ENCODE assay signal across 10 cellular contexts in genomic region chr1:39508857-39509305, GRCh38. TPM values are rescaled to one million over a fixed set of nuclear protein-coding genes. Genes with fewer than 3 reads are reported as not detected.
DNase-seq lines count a peak whose midpoint lies in the region; ATAC-seq and TF ChIP-seq lines count a peak whose summit lies in the region.
"Had no signal": no experiment of that assay in that cellular context is flagged by ENCODE, and none has a peak within 500 bp of the region (broad histone marks: within the 10 kb centered on the region; RNA-seq: fewer than 3 reads in every experiment).

No MANE protein-coding gene starts in this region.

- no peaks in the 10 kb centered on the region for H3K36me3 ChIP-seq in upper lobe of right lung

- TF ChIP-seq CTCF in upper lobe of right lung (IDR thresholded peaks at IDR 0.05) = no peak

- no peaks in the 10 kb centered on the region for H3K36me3 Mint-ChIP-seq in activated naive CD4-positive, alpha-beta T cell treated with anti-CD3 and anti-CD28 coated beads, Interleukin-2, amount 50 U/mL, for 72 hours
- H3K36me3 Mint-ChIP-seq in effector memory CD8-positive, alpha-beta T cell (ENCODE audit: insufficient read depth) = no peaks in the 10 kb centered on the region
- no peaks in the 10 kb centered on the region for H3K36me3 Mint-ChIP-seq in activated naive CD4-positive, alpha-beta T cell treated with anti-CD3 and anti-CD28 coated beads for 36 hours (ENCODE audit: low read depth)

- H3K27me3 ChIP-seq in upper lobe of right lung = no peaks in the 10 kb centered on the region

- peaks cover 8 to 14% of the 10 kb centered on the region in 2 donors for H3K4me1 Mint-ChIP-seq in effector memory CD8-positive, alpha-beta T cell (ENCODE audit: low read depth in 2 of 2)
- H3K4me1 Mint-ChIP-seq in activated naive CD4-positive, alpha-beta T cell treated with anti-CD3 and anti-CD28 coated beads for 36 hours (ENCODE audit: low read depth) = peaks cover 4% of the 10 kb centered on the region

- H3K9me3 ChIP-seq in upper lobe of right lung = no peaks in the 10 kb centered on the region

- no peaks in the 10 kb centered on the region for H3K9me3 Mint-ChIP-seq in activated naive CD4-positive, alpha-beta T cell treated with anti-CD3 and anti-CD28 coated beads, Interleukin-2, amount 50 U/mL, for 72 hours
- no peaks in the 10 kb centered on the region for H3K9me3 Mint-ChIP-seq in effector memory CD8-positive, alpha-beta T cell
- no peaks in the 10 kb centered on the region for H3K9me3 Mint-ChIP-seq in activated naive CD4-positive, alpha-beta T cell treated with anti-CD3 and anti-CD28 coated beads for 36 hours

- H3K4me3 ChIP-seq in upper lobe of right lung = no peak overlapping the region

- ATAC-seq in activated naive CD4-positive, alpha-beta T cell treated with anti-CD3 and anti-CD28 coated beads, Interleukin-2, amount 50 U/mL, for 72 hours = peak; percentile 14 to 56
- peak; percentile 26 for ATAC-seq in effector memory CD8-positive, alpha-beta T cell (replicated peaks)
- ATAC-seq in upper lobe of right lung = peak; percentile 24

- H3K27ac ChIP-seq in upper lobe of right lung = no peak overlapping the region

- CTCF ChIA-PET in activated naive CD4-positive, alpha-beta T cell treated with anti-CD3 and anti-CD28 coated beads for 36 hours (lab: Charles Lee) = no interaction called here

- H3K27ac Mint-ChIP-seq in activated naive CD4-positive, alpha-beta T cell treated with anti-CD3 and anti-CD28 coated beads, Interleukin-2, amount 50 U/mL, for 72 hours = peak overlapping the region in 1 of 2 donors; percentile 1
- peak overlapping the region in 1 of 2 donors; percentile 88 for H3K27ac Mint-ChIP-seq in effector memory CD8-positive, alpha-beta T cell
- H3K27ac Mint-ChIP-seq in activated naive CD4-positive, alpha-beta T cell treated with anti-CD3 and anti-CD28 coated beads for 36 hours = no peak overlapping the region

- H3K27me3 Mint-ChIP-seq in effector memory CD8-positive, alpha-beta T cell = peaks cover 4 to 21% of the 10 kb centered on the region in 2 donors
- peaks cover 2% of the 10 kb centered on the region for H3K27me3 Mint-ChIP-seq in activated naive CD4-positive, alpha-beta T cell treated with anti-CD3 and anti-CD28 coated beads for 36 hours (ENCODE audit: low read depth)

- DNase-seq in activated naive CD4-positive, alpha-beta T cell treated with anti-CD3 and anti-CD28 coated beads, Interleukin-2, amount 50 U/mL, for 72 hours (ENCODE audit: low spot score in 2 of 2) = no peak
- no peak for DNase-seq in activated naive CD4-positive, alpha-beta T cell (lab: John Stamatoyannopoulos, UW)
- peak; percentile 22 for DNase-seq in HK-2 (ENCODE audit: unreplicated experiment)
- DNase-seq in effector memory CD8-positive, alpha-beta T cell = no peak
- DNase-seq in upper lobe of right lung = no peak
- no peak for DNase-seq in cerebellar nuclear complex (lab: John Stamatoyannopoulos, UW)
- no peak for DNase-seq in activated naive CD4-positive, alpha-beta T cell treated with anti-CD3 and anti-CD28 coated beads for 36 hours
- DNase-seq in GDM1 (lab: John Stamatoyannopoulos, UW) = no peak
- DNase-seq: NCI-H526; stimulated activated CD4-positive, alpha-beta T cell treated with anti-CD3 and anti-CD28 coated beads, Interleukin-4, amount 100 ng/mL, for 1 hour had no signal

- intact Hi-C loops in upper lobe of right lung (cut with DNase I) = no loop called here
- intact Hi-C loops in activated naive CD4-positive, alpha-beta T cell treated with anti-CD3 and anti-CD28 coated beads for 36 hours (cut with micrococcal nuclease) = no loop called here

- no peaks in the 10 kb centered on the region for H3K4me1 ChIP-seq in upper lobe of right lung

- peak overlapping the region; percentile 69 to 75 for H3K4me3 Mint-ChIP-seq in effector memory CD8-positive, alpha-beta T cell
- H3K4me3 Mint-ChIP-seq in activated naive CD4-positive, alpha-beta T cell treated with anti-CD3 and anti-CD28 coated beads for 36 hours = no peak overlapping the region

RNA-seq across cellular contexts. Expression of gene BMP8A, which starts 17.4 kb away (rescaled TPM):
- total RNA-seq in activated naive CD4-positive, alpha-beta T cell treated with anti-CD3 and anti-CD28 coated beads, Interleukin-2, amount 50 U/mL, for 72 hours = under 1 TPM in 1 of 2 donors, not detected in 1; 0.14 TPM
- 0.29 TPM for total RNA-seq in upper lobe of right lung
- not detected for total RNA-seq in activated naive CD4-positive, alpha-beta T cell treated with anti-CD3 and anti-CD28 coated beads for 36 hours
